ENCODE assay signal across 1 cellular context in genomic region chr19:49981603-49982593, GRCh38.
TF ChIP-seq lines count a peak whose summit lies in the region.

No MANE protein-coding gene starts in this region.

TF ChIP-seq in K562, 482 proteins besides CTCF, POLR2A, EP300 and RAD21 (continued from another document):
- TF ChIP-seq TAL1 (IDR thresholded peaks at IDR 0.05) (peak; percentile 61), VEZF1 (CRISPR knock-in tag; IDR thresholded peaks at IDR 0.05) (peak; percentile 61), FOXA3 (CRISPR knock-in tag; conservative IDR thresholded peaks at IDR 0.05 in 1 of 2, IDR thresholded peaks at IDR 0.05 in 1 of 2) (no peak), EWSR1 (IDR thresholded peaks at IDR 0.05; ENCODE audit: borderline replicate concordance, low read depth, partially characterized antibody) (no peak), MXD1 (CRISPR knock-in tag; IDR thresholded peaks at IDR 0.05; ENCODE audit: borderline replicate concordance, poor library complexity, severe bottlenecking) (no peak), FOXM1 (IDR thresholded peaks at IDR 0.05; ENCODE audit: low read depth) (peak; percentile 38; the same call in 1 of the 2 replicates), FOXM1 (CRISPR knock-in tag; IDR thresholded peaks at IDR 0.05; ENCODE audit: low read depth) (peak; percentile 87; the same call in 1 of the 2 replicates), CCNT2 (IDR thresholded peaks at IDR 0.05; ENCODE audit: borderline replicate concordance, extremely low read depth, insufficient read length, low read depth, low read length) (peak; percentile 36), MTA2 (IDR thresholded peaks at IDR 0.05; ENCODE audit: low read depth) (peak; percentile 40), MAFG (tag; conservative IDR thresholded peaks at IDR 0.05) (0 out of 2 replicates have a peak, but pooled peaks have one; percentile 9), ZBTB2 (IDR thresholded peaks at IDR 0.05) (no peak), RUNX1 (IDR thresholded peaks at IDR 0.05; ENCODE audit: low read depth) (no peak), IRF1 (CRISPR knock-in tag; IDR thresholded peaks at IDR 0.05; ENCODE audit: borderline replicate concordance) (no peak), NFE2 (IDR thresholded peaks at IDR 0.05; ENCODE audit: low read depth) (peak; percentile 19; the same call in 1 of the 2 replicates), POLR2AphosphoS5 (IDR thresholded peaks at IDR 0.05; ENCODE audit: control insufficient read depth, insufficient read depth, low read depth, low read length) (peak; percentile 45; the same call in 1 of the 2 replicates), WHSC1 (IDR thresholded peaks at IDR 0.05; ENCODE audit: low read length) (no peak), HMG20B (CRISPR knock-in tag; IDR thresholded peaks at IDR 0.05) (no peak), SPI1 (IDR thresholded peaks at IDR 0.05; ENCODE audit: borderline replicate concordance, low read depth, low read length) (peak; percentile 17; the same call in 1 of the 2 replicates), NFIC (IDR thresholded peaks at IDR 0.05) (peak; percentile 19; the same call in 1 of the 2 replicates), MYNN (IDR thresholded peaks at IDR 0.05) (0 out of 2 replicates have a peak, but pooled peaks have one; percentile 38), MYNN (CRISPR knock-in tag; IDR thresholded peaks at IDR 0.05) (no peak), CREM (IDR thresholded peaks at IDR 0.05; ENCODE audit: low read depth) (peak; percentile 43; the same call in 1 of the 2 replicates), ADNP (tag; IDR thresholded peaks at IDR 0.05) (peak; percentile 49; the same call in 1 of the 2 replicates)
- TF ChIP-seq, protein P1, sequence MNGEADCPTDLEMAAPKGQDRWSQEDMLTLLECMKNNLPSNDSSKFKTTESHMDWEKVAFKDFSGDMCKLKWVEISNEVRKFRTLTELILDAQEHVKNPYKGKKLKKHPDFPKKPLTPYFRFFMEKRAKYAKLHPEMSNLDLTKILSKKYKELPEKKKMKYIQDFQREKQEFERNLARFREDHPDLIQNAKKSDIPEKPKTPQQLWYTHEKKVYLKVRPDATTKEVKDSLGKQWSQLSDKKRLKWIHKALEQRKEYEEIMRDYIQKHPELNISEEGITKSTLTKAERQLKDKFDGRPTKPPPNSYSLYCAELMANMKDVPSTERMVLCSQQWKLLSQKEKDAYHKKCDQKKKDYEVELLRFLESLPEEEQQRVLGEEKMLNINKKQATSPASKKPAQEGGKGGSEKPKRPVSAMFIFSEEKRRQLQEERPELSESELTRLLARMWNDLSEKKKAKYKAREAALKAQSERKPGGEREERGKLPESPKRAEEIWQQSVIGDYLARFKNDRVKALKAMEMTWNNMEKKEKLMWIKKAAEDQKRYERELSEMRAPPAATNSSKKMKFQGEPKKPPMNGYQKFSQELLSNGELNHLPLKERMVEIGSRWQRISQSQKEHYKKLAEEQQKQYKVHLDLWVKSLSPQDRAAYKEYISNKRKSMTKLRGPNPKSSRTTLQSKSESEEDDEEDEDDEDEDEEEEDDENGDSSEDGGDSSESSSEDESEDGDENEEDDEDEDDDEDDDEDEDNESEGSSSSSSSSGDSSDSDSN (IDR thresholded peaks at IDR 0.05; ENCODE audit: borderline replicate concordance in 1 of 2, low read depth in 2 of 2, low read length in 2 of 2): peak in 1 of 2 experiments; percentile 83; a peak in 2 of 4 replicates
- TF ChIP-seq, protein P2, sequence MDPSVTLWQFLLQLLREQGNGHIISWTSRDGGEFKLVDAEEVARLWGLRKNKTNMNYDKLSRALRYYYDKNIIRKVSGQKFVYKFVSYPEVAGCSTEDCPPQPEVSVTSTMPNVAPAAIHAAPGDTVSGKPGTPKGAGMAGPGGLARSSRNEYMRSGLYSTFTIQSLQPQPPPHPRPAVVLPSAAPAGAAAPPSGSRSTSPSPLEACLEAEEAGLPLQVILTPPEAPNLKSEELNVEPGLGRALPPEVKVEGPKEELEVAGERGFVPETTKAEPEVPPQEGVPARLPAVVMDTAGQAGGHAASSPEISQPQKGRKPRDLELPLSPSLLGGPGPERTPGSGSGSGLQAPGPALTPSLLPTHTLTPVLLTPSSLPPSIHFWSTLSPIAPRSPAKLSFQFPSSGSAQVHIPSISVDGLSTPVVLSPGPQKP (CRISPR knock-in tag; IDR thresholded peaks at IDR 0.05): no peak
- TF ChIP-seq, protein P3, sequence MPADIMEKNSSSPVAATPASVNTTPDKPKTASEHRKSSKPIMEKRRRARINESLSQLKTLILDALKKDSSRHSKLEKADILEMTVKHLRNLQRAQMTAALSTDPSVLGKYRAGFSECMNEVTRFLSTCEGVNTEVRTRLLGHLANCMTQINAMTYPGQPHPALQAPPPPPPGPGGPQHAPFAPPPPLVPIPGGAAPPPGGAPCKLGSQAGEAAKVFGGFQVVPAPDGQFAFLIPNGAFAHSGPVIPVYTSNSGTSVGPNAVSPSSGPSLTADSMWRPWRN (IDR thresholded peaks at IDR 0.05; ENCODE audit: low read depth): no peak
